ENCODE assay signal across 13 cellular contexts in genomic region chr13:78596701-78597550, GRCh38. TPM values are rescaled to one million over a fixed set of nuclear protein-coding genes. Genes with fewer than 3 reads are reported as not detected.
DNase-seq lines count a peak whose midpoint lies in the region; ATAC-seq and TF ChIP-seq lines count a peak whose summit lies in the region.
"Had no signal": no experiment of that assay in that cellular context is flagged by ENCODE, and none has a peak within 500 bp of the region (broad histone marks: within the 10 kb centered on the region; RNA-seq: fewer than 3 reads in every experiment).

No MANE protein-coding gene starts in this region.

- peak overlapping the region; percentile 54 for H3K4me3 ChIP-seq in iPS-18c (ENCODE audit: insufficient read depth, low read depth, low read length)
- peak overlapping the region; percentile 49 for H3K4me3 ChIP-seq in smooth muscle cell

- peaks cover 11% of the 10 kb centered on the region for H3K4me1 Mint-ChIP-seq in activated CD8-positive, alpha-beta T cell treated with anti-CD3 and anti-CD28 coated beads, Interleukin-2, amount 10 ng/mL, durations not matched to agents 7 days and 5 days (ENCODE audit: low read depth)
- H3K4me1 Mint-ChIP-seq in activated CD8-positive, alpha-beta T cell treated with anti-CD3 and anti-CD28 coated beads for 36 hours (ENCODE audit: low read depth), result peaks cover 7% of the 10 kb centered on the region
- H3K4me1 Mint-ChIP-seq: central memory CD8-positive, alpha-beta T cell had no signal

- CTCF ChIA-PET in activated CD8-positive, alpha-beta T cell treated with anti-CD3 and anti-CD28 coated beads, Interleukin-2, amount 10 ng/mL, durations not matched to agents 7 days and 5 days (lab: Charles Lee), result interaction anchor here (1.1 to 1.4 kb wide), 2 partner anchors 8 to 10 kb away, joined by 4 to 5 read pairs; no protein-coding TSS in a partner anchor
- CTCF ChIA-PET in activated CD8-positive, alpha-beta T cell treated with anti-CD3 and anti-CD28 coated beads for 36 hours (lab: Charles Lee), result no interaction called here
- CTCF ChIA-PET in HEK293T (lab: Yijun Ruan, JAX), result interaction anchor here (0.8 kb wide), 1 partner anchor 356 kb away, joined by 3 read pairs; no protein-coding TSS in a partner anchor

- H3K36me3 Mint-ChIP-seq in activated CD8-positive, alpha-beta T cell treated with anti-CD3 and anti-CD28 coated beads, Interleukin-2, amount 10 ng/mL, durations not matched to agents 7 days and 5 days (ENCODE audit: low read depth), result no peaks in the 10 kb centered on the region
- peaks cover 5% of the 10 kb centered on the region for H3K36me3 Mint-ChIP-seq in activated CD8-positive, alpha-beta T cell treated with anti-CD3 and anti-CD28 coated beads for 36 hours (ENCODE audit: low read depth)

- 5% methylated on average over 53 of the region's 53 CpGs for WGBS in smooth muscle cell (ENCODE audit: low lambda C conversion rate)

- no peaks in the 10 kb centered on the region for H3F3A ChIP-seq in smooth muscle cell (ENCODE audit: low read depth)

- POLR2A ChIA-PET in activated CD8-positive, alpha-beta T cell treated with anti-CD3 and anti-CD28 coated beads, Interleukin-2, amount 10 ng/mL, durations not matched to agents 7 days and 5 days (lab: Charles Lee), result no interaction called here
- POLR2A ChIA-PET in activated CD8-positive, alpha-beta T cell treated with anti-CD3 and anti-CD28 coated beads for 36 hours (lab: Charles Lee), result interaction anchor here (1.0 kb wide), 1 partner anchor 10 kb away, joined by 3 read pairs; no protein-coding TSS in a partner anchor
- POLR2A ChIA-PET in HEK293T (lab: Yijun Ruan, JAX), result interaction anchor here (1.1 kb wide), 1 partner anchor 61 kb away, joined by 3 read pairs; no protein-coding TSS in a partner anchor

- H3K36me3 ChIP-seq in smooth muscle cell (ENCODE audit: low read depth), result no peaks in the 10 kb centered on the region

- H3K27me3 Mint-ChIP-seq in activated CD8-positive, alpha-beta T cell treated with anti-CD3 and anti-CD28 coated beads, Interleukin-2, amount 10 ng/mL, durations not matched to agents 7 days and 5 days (ENCODE audit: low read depth), result peaks cover 82% of the 10 kb centered on the region
- H3K27me3 Mint-ChIP-seq in activated CD8-positive, alpha-beta T cell treated with anti-CD3 and anti-CD28 coated beads for 36 hours, result peaks cover 80% of the 10 kb centered on the region

- H3K9me3 ChIP-seq in iPS-18c (ENCODE audit: control insufficient read depth, insufficient read depth, low read length) (peaks cover 2% of the 10 kb centered on the region), smooth muscle cell (replicated peaks; ENCODE audit: low read depth) (no peaks in the 10 kb centered on the region)

- H3K79me2 ChIP-seq in smooth muscle cell (ENCODE audit: low read depth), result no peaks in the 10 kb centered on the region

- H3K4me1 ChIP-seq in smooth muscle cell (ENCODE audit: low read depth), result peaks cover 16% of the 10 kb centered on the region

- no peak for DNase-seq in activated CD8-positive, alpha-beta T cell treated with anti-CD3 and anti-CD28 coated beads, Interleukin-2, amount 10 ng/mL, durations not matched to agents 7 days and 5 days
- DNase-seq in activated CD8-positive, alpha-beta T cell treated with anti-CD3 and anti-CD28 coated beads for 36 hours, result no peak
- DNase-seq in smooth muscle cell (lab: John Stamatoyannopoulos, UW; ENCODE audit: unreplicated experiment), result no peak
- DNase-seq in NOMO-1 (lab: John Stamatoyannopoulos, UW; ENCODE audit: unreplicated experiment in 2 of 2), result no peak
- DNase-seq in RKO (ENCODE audit: low spot score), result no peak
- DNase-seq in HEK293T (ENCODE audit: extremely low spot score), result no peak
- DNase-seq: NCI-H2107, PC-3 had no signal

- H3K27me3 ChIP-seq in smooth muscle cell (ENCODE audit: low read depth), result peaks cover 98% of the 10 kb centered on the region

- H2AFZ ChIP-seq in smooth muscle cell (ENCODE audit: low read depth), result no peak overlapping the region

- no peaks in the 10 kb centered on the region for H4K20me1 ChIP-seq in smooth muscle cell (ENCODE audit: low read depth)

- no peak overlapping the region for H3K27ac Mint-ChIP-seq in activated CD8-positive, alpha-beta T cell treated with anti-CD3 and anti-CD28 coated beads, Interleukin-2, amount 10 ng/mL, durations not matched to agents 7 days and 5 days
- no peak overlapping the region for H3K27ac Mint-ChIP-seq in activated CD8-positive, alpha-beta T cell treated with anti-CD3 and anti-CD28 coated beads for 36 hours

- H3K27ac ChIP-seq in smooth muscle cell (ENCODE audit: low read depth), result no peak overlapping the region

- H3K4me2 ChIP-seq in smooth muscle cell, result peak overlapping the region; percentile 90

- no peak overlapping the region for H3K9ac ChIP-seq in smooth muscle cell (ENCODE audit: low read depth)

- peak overlapping the region; percentile 18 for H3K4me3 Mint-ChIP-seq in activated CD8-positive, alpha-beta T cell treated with anti-CD3 and anti-CD28 coated beads, Interleukin-2, amount 10 ng/mL, durations not matched to agents 7 days and 5 days
- H3K4me3 Mint-ChIP-seq in activated CD8-positive, alpha-beta T cell treated with anti-CD3 and anti-CD28 coated beads for 36 hours, result no peak overlapping the region
- H3K4me3 Mint-ChIP-seq: central memory CD8-positive, alpha-beta T cell had no signal

- no peak for ATAC-seq in activated CD8-positive, alpha-beta T cell treated with anti-CD3 and anti-CD28 coated beads, Interleukin-2, amount 10 ng/mL, durations not matched to agents 7 days and 5 days
- no peak for ATAC-seq in activated CD8-positive, alpha-beta T cell treated with anti-CD3 and anti-CD28 coated beads for 36 hours
- peak; percentile 11; the same call in 2 of the 3 replicates for ATAC-seq in SK-N-SH treated with all-trans-retinoic acid at 6 μM for 48 hours
- ATAC-seq: PC-3 had no signal

- no peaks in the 10 kb centered on the region for H3K9me3 Mint-ChIP-seq in activated CD8-positive, alpha-beta T cell treated with anti-CD3 and anti-CD28 coated beads, Interleukin-2, amount 10 ng/mL, durations not matched to agents 7 days and 5 days (ENCODE audit: insufficient read depth)
- H3K9me3 Mint-ChIP-seq in activated CD8-positive, alpha-beta T cell treated with anti-CD3 and anti-CD28 coated beads for 36 hours, result peaks cover 2% of the 10 kb centered on the region
- H3K9me3 Mint-ChIP-seq: central memory CD8-positive, alpha-beta T cell had no signal

- TF ChIP-seq CTCF in activated CD8-positive, alpha-beta T cell treated with anti-CD3 and anti-CD28 coated beads for 36 hours (IDR thresholded peaks at IDR 0.05), result no peak
- no peak for TF ChIP-seq CTCF in smooth muscle cell (IDR thresholded peaks at IDR 0.05; ENCODE audit: borderline replicate concordance, insufficient read depth, poor library complexity, severe bottlenecking)

- intact Hi-C loops in activated CD8-positive, alpha-beta T cell treated with anti-CD3 and anti-CD28 coated beads for 36 hours (cut with micrococcal nuclease), result no loop called here

TF ChIP-seq in SK-N-SH treated with all-trans-retinoic acid at 6 μM for 48 hours, 23 proteins besides CTCF, POLR2A, EP300 and RAD21:
- TF ChIP-seq ZNF8 (CRISPR knock-in tag; IDR thresholded peaks at IDR 0.05), result no peak
- no peak for TF ChIP-seq ZC3H10 (CRISPR knock-in tag; IDR thresholded peaks at IDR 0.05)
- no peak for TF ChIP-seq ZFP30 (CRISPR knock-in tag; IDR thresholded peaks at IDR 0.05)
- TF ChIP-seq ZFP3 (CRISPR knock-in tag; IDR thresholded peaks at IDR 0.05), result no peak
- TF ChIP-seq ZNF565 (CRISPR knock-in tag; conservative IDR thresholded peaks at IDR 0.05; ENCODE audit: low read depth), result no peak
- TF ChIP-seq CSDC2 (CRISPR knock-in tag; IDR thresholded peaks at IDR 0.05), result no peak
- no peak for TF ChIP-seq ZNF70 (CRISPR knock-in tag; IDR thresholded peaks at IDR 0.05)

TF ChIP-seq in HEK293T, 16 proteins besides CTCF, POLR2A, EP300 and RAD21:
- TF ChIP-seq FOXM1 (IDR thresholded peaks at IDR 0.05; ENCODE audit: borderline replicate concordance), result no peak
- TF ChIP-seq ELF4 (IDR thresholded peaks at IDR 0.05), result no peak

RNA-seq across cellular contexts. Expression of gene POU4F1, which starts 6.4 kb away (rescaled TPM):
- total RNA-seq in activated CD8-positive, alpha-beta T cell treated with anti-CD3 and anti-CD28 coated beads, Interleukin-2, amount 10 ng/mL, durations not matched to agents 7 days and 5 days, result under 1 TPM; 0.13 TPM
- total RNA-seq in activated CD8-positive, alpha-beta T cell treated with anti-CD3 and anti-CD28 coated beads for 36 hours, result under 1 TPM; 0.07 to 0.20 TPM
- not detected in 2 replicates for total RNA-seq in smooth muscle cell
- not detected in 2 replicates for polyA plus RNA-seq in smooth muscle cell
- total RNA-seq: H4, osteoblast, PC-3 had no signal
